1 cellular context compared by ENCODE assay signal in genomic region chr5:14069021-14069420, GRCh38.
TF ChIP-seq lines count a peak whose summit lies in the region.

No MANE protein-coding gene starts in this region.

TF ChIP-seq in IMR-90, 13 proteins besides CTCF, POLR2A, EP300 and RAD21 (continued from another document):
- TF ChIP-seq USF2 (IDR thresholded peaks at IDR 0.05; ENCODE audit: low read depth, low read length) (no peak), RFX5 (IDR thresholded peaks at IDR 0.05; ENCODE audit: low read depth, low read length) (no peak), FOS (IDR thresholded peaks at IDR 0.05; ENCODE audit: low read depth, low read length) (no peak), RCOR1 (IDR thresholded peaks at IDR 0.05; ENCODE audit: insufficient replicate concordance, low read length) (no peak), SMC3 (IDR thresholded peaks at IDR 0.05; ENCODE audit: low read depth, low read length) (no peak), MAZ (IDR thresholded peaks at IDR 0.05; ENCODE audit: borderline replicate concordance, low read depth, low read length) (no peak), MAFK (IDR thresholded peaks at IDR 0.05; ENCODE audit: low read depth, low read length) (no peak), MXI1 (IDR thresholded peaks at IDR 0.05; ENCODE audit: borderline replicate concordance, low read depth, low read length) (no peak), CEBPB (IDR thresholded peaks at IDR 0.05; ENCODE audit: low read depth, low read length) (no peak), BHLHE40 (IDR thresholded peaks at IDR 0.05; ENCODE audit: low read depth, low read length) (no peak), CHD1 (IDR thresholded peaks at IDR 0.05; ENCODE audit: low read depth, low read length) (no peak)
